In the genomic region with DNA sequence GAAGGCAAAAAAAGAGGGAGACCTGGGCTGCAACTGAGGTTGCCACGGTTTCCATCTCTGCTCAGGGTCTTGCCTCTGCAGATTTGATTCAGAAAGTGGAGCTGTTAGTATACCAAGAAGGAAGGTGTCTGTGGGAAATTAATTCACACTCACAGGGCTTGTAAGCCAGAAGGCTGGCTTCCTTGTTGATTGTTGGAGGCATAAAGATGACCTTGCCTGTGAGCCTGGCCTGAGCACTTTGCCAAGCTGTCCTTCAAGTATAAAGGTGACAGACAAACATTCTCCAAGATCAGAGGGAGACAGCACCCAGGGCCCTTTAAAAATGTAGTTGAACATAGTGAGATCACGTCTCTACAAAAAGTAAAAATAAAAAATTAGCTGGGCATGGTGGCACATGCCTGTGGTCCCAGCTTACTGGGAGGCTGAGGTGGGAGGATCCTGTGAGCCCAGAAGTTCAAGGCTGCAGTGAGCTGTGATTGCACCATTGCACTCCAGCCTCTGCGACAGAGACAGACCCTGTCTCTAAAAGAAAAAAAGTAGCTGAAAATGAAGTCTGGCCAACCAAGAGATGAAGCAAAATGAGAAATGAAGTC, we compare ENCODE assay signal across 23 cellular contexts.
A peak's percentile ranks its signal among the peaks of the same experiment; 100 is the strongest.
DNase-seq lines count a peak whose midpoint lies in the region; TF ChIP-seq lines count a peak whose summit lies in the region.
"Had no signal": no experiment of that assay in that cellular context is flagged by ENCODE, and none has a peak within 500 bp of the region (broad histone marks: within the 10 kb centered on the region; RNA-seq: fewer than 3 reads in every experiment).

No MANE protein-coding gene starts in this region.

- H3K36me3 ChIP-seq in neural cell (ENCODE audit: insufficient read depth, low read length) (no peaks in the 10 kb centered on the region), stomach smooth muscle (ENCODE audit: control insufficient read depth in 2 of 2, insufficient read depth in 2 of 2, low read length in 2 of 2) (no peaks in the 10 kb centered on the region)
- H3K36me3 ChIP-seq: BE2C; BLaER1 treated with 17β-estradiol and CSF1 and Interleukin-3, amounts not matched to agents 10 nM and 100 nM had no signal

- H3K9me3 ChIP-seq in neural cell (ENCODE audit: low read length) (no peaks in the 10 kb centered on the region), stomach smooth muscle (ENCODE audit: control insufficient read depth in 2 of 2, low read length in 2 of 2) (no peaks in the 10 kb centered on the region)
- H3K9me3 ChIP-seq: A549, BE2C had no signal

- peaks cover 45% of the 10 kb centered on the region for H3K4me1 ChIP-seq in stomach smooth muscle (ENCODE audit: control insufficient read depth, insufficient read depth, low read length)
- H3K4me1 ChIP-seq: A549, BE2C had no signal

- no peak overlapping the region for H2AFZ ChIP-seq in neural cell (ENCODE audit: low read depth, low read length)
- H2AFZ ChIP-seq: GM23248 had no signal

- no peaks in the 10 kb centered on the region for H3K27me3 ChIP-seq in neural cell (ENCODE audit: insufficient read depth, low read depth, low read length)
- no peaks in the 10 kb centered on the region for H3K27me3 ChIP-seq in stomach smooth muscle (ENCODE audit: control insufficient read depth in 1 of 2, insufficient read depth in 2 of 2, low read length in 2 of 2)
- H3K27me3 ChIP-seq: BE2C; BLaER1 treated with 17β-estradiol and CSF1 and Interleukin-3, amounts not matched to agents 10 nM and 100 nM had no signal

- H4K20me1 ChIP-seq in neural cell (ENCODE audit: insufficient read depth) = no peaks in the 10 kb centered on the region
- H4K20me1 ChIP-seq: BLaER1 treated with 17β-estradiol and CSF1 and Interleukin-3, amounts not matched to agents 10 nM and 100 nM had no signal

- TF ChIP-seq RAD21 in neural cell (conservative IDR thresholded peaks at IDR 0.05) = no peak

- peak overlapping the region; percentile 0 for H3K27ac Mint-ChIP-seq in T-helper 1 cell treated with Interleukin-12 subunit alpha and Interleukin-12 subunit beta and Interleukin-4 antibody, amounts not matched to agents 30 μg/mL and 1 μg/mL, for 36 hours
- H3K27ac Mint-ChIP-seq: CD4-positive, alpha-beta T cell had no signal

- DNase-seq in T-helper 1 cell (no peak), ecto neural progenitor cell (ENCODE audit: low spot score) (peak; percentile 27), NCI-H146 (lab: John Stamatoyannopoulos, UW) (no peak), mesenteric fat pad (ENCODE audit: low spot score) (no peak)
- DNase-seq: 8988T; ACHN; AML-193; BE2C; CD4-positive, alpha-beta T cell; CD8-positive, alpha-beta memory T cell; DMS 273 treated with DMSO at 0.1 percent for 48 hours; DMS79; EL; GDM1; GM23248; H9 had no signal

- no peaks in the 10 kb centered on the region for H3F3A ChIP-seq in neural cell (ENCODE audit: insufficient read depth, low read length, poor library complexity, severe bottlenecking)

- no peak overlapping the region for H3K4me3 ChIP-seq in neural cell (ENCODE audit: low read length)
- H3K4me3 ChIP-seq in stomach smooth muscle (ENCODE audit: low read length in 2 of 2) = no peak overlapping the region
- H3K4me3 ChIP-seq: A549; BLaER1 treated with 17β-estradiol and CSF1 and Interleukin-3, amounts not matched to agents 10 nM and 100 nM; GM12878; GM23248 had no signal

- no peak overlapping the region for H3K4me2 ChIP-seq in neural cell (ENCODE audit: low read length)
- H3K4me2 ChIP-seq: A549; BLaER1 treated with 17β-estradiol and CSF1 and Interleukin-3, amounts not matched to agents 10 nM and 100 nM had no signal

- no peaks in the 10 kb centered on the region for H3K9me3 Mint-ChIP-seq in T-helper 1 cell treated with Interleukin-12 subunit alpha and Interleukin-12 subunit beta and Interleukin-4 antibody, amounts not matched to agents 30 μg/mL and 1 μg/mL, for 36 hours
- H3K9me3 Mint-ChIP-seq: CD4-positive, alpha-beta T cell; CD8-positive, alpha-beta memory T cell; H9 had no signal

- H3K4me1 Mint-ChIP-seq in T-helper 1 cell treated with Interleukin-12 subunit alpha and Interleukin-12 subunit beta and Interleukin-4 antibody, amounts not matched to agents 30 μg/mL and 1 μg/mL, for 36 hours (ENCODE audit: low read depth) = no peaks in the 10 kb centered on the region
- H3K4me1 Mint-ChIP-seq: CD14-positive monocyte; CD8-positive, alpha-beta memory T cell had no signal

- H3K4me3 Mint-ChIP-seq in T-helper 1 cell treated with Interleukin-12 subunit alpha and Interleukin-12 subunit beta and Interleukin-4 antibody, amounts not matched to agents 30 μg/mL and 1 μg/mL, for 36 hours = no peak overlapping the region
- H3K4me3 Mint-ChIP-seq: CD14-positive monocyte; CD4-positive, alpha-beta T cell; CD8-positive, alpha-beta memory T cell; H9 had no signal

- no peak for TF ChIP-seq EP300 in neural cell (conservative IDR thresholded peaks at IDR 0.05; ENCODE audit: poor library complexity, severe bottlenecking)

- H3K79me2 ChIP-seq in neural cell (replicated peaks; ENCODE audit: insufficient read depth, low read length) = no peaks in the 10 kb centered on the region

- no peaks in the 10 kb centered on the region for H3K36me3 Mint-ChIP-seq in T-helper 1 cell treated with Interleukin-12 subunit alpha and Interleukin-12 subunit beta and Interleukin-4 antibody, amounts not matched to agents 30 μg/mL and 1 μg/mL, for 36 hours (ENCODE audit: low read depth)
- H3K36me3 Mint-ChIP-seq: CD14-positive monocyte; CD8-positive, alpha-beta memory T cell had no signal

- no peaks in the 10 kb centered on the region for H3K9me2 ChIP-seq in neural cell (ENCODE audit: insufficient read depth, low read length)

- H3K9ac ChIP-seq in neural cell (ENCODE audit: low read length) (no peak overlapping the region), stomach smooth muscle (ENCODE audit: low read length in 2 of 2) (no peak overlapping the region)
- H3K9ac ChIP-seq: BLaER1 treated with 17β-estradiol and CSF1 and Interleukin-3, amounts not matched to agents 10 nM and 100 nM; GM23248 had no signal

- TF ChIP-seq CTCF in neural cell (IDR thresholded peaks at IDR 0.05; ENCODE audit: poor library complexity, severe bottlenecking) = no peak

- H3K27ac ChIP-seq in neural cell (ENCODE audit: low read length) (peak overlapping the region; percentile 33), stomach smooth muscle (ENCODE audit: low read length) (peak overlapping the region; percentile 79)
- H3K27ac ChIP-seq: A549; BLaER1 treated with 17β-estradiol and CSF1 and Interleukin-3, amounts not matched to agents 10 nM and 100 nM; GM23248 had no signal

- peaks cover 8% of the 10 kb centered on the region for H3K27me3 Mint-ChIP-seq in T-helper 1 cell treated with Interleukin-12 subunit alpha and Interleukin-12 subunit beta and Interleukin-4 antibody, amounts not matched to agents 30 μg/mL and 1 μg/mL, for 36 hours (ENCODE audit: low read depth)
- H3K27me3 Mint-ChIP-seq: CD4-positive, alpha-beta T cell had no signal

TF ChIP-seq in neural cell, 6 proteins besides CTCF, POLR2A, EP300 and RAD21:
- TF ChIP-seq, protein P1, sequence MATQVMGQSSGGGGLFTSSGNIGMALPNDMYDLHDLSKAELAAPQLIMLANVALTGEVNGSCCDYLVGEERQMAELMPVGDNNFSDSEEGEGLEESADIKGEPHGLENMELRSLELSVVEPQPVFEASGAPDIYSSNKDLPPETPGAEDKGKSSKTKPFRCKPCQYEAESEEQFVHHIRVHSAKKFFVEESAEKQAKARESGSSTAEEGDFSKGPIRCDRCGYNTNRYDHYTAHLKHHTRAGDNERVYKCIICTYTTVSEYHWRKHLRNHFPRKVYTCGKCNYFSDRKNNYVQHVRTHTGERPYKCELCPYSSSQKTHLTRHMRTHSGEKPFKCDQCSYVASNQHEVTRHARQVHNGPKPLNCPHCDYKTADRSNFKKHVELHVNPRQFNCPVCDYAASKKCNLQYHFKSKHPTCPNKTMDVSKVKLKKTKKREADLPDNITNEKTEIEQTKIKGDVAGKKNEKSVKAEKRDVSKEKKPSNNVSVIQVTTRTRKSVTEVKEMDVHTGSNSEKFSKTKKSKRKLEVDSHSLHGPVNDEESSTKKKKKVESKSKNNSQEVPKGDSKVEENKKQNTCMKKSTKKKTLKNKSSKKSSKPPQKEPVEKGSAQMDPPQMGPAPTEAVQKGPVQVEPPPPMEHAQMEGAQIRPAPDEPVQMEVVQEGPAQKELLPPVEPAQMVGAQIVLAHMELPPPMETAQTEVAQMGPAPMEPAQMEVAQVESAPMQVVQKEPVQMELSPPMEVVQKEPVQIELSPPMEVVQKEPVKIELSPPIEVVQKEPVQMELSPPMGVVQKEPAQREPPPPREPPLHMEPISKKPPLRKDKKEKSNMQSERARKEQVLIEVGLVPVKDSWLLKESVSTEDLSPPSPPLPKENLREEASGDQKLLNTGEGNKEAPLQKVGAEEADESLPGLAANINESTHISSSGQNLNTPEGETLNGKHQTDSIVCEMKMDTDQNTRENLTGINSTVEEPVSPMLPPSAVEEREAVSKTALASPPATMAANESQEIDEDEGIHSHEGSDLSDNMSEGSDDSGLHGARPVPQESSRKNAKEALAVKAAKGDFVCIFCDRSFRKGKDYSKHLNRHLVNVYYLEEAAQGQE (IDR thresholded peaks at IDR 0.05; ENCODE audit: borderline replicate concordance) = no peak
- TF ChIP-seq TAF1 (IDR thresholded peaks at IDR 0.05; ENCODE audit: low read depth) (no peak), MXI1 (conservative IDR thresholded peaks at IDR 0.05; ENCODE audit: poor library complexity, severe bottlenecking) (no peak), SMC3 (conservative IDR thresholded peaks at IDR 0.05; ENCODE audit: poor library complexity) (no peak), POLR2AphosphoS5 (IDR thresholded peaks at IDR 0.05) (no peak), EZH2 (IDR thresholded peaks at IDR 0.05; ENCODE audit: borderline replicate concordance, insufficient read depth, low read length, poor library complexity, severe bottlenecking) (no peak)
